8 cellular contexts compared by ENCODE assay signal in the genomic region with DNA sequence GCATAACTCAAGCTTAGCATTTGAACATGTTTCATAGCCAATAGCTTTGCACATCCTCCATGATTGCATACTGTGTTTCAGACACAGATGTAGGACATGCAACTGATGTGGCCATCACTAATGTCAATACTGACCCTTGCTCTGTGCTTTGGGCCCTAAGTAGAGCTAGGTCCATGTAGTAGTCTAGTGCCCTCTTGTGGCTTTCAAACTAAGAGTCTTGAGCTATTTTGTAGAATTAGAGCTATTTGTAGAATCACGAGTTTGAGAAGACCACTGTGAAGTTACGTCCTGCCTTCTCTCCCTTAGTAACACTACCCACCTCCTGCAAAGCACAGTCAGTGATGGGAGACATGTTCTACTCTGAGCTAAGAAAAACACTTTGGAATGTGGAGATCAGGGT.
A peak's percentile ranks its signal among the peaks of the same experiment; 100 is the strongest.
DNase-seq lines count a peak whose midpoint lies in the region; ATAC-seq and TF ChIP-seq lines count a peak whose summit lies in the region.

No MANE protein-coding gene starts in this region.

- peak; percentile 29; the same call in 1 of the 2 replicates for TF ChIP-seq CTCF in RWPE1 (conservative IDR thresholded peaks at IDR 0.05; ENCODE audit: low read depth)
- TF ChIP-seq CTCF in foreskin keratinocyte (conservative IDR thresholded peaks at IDR 0.05): peak; percentile 72
- TF ChIP-seq CTCF in sigmoid colon (IDR thresholded peaks at IDR 0.05): peak in 3 of 4 experiments; percentile 30 to 50 (median 32)

- H3K27me3 ChIP-seq in foreskin keratinocyte (no peaks in the 10 kb centered on the region), sigmoid colon (no peaks in the 10 kb centered on the region)

- TF ChIP-seq EP300 in sigmoid colon (IDR thresholded peaks at IDR 0.05): no peak

- POLR2A ChIA-PET in RWPE1 (lab: Yijun Ruan, JAX; ENCODE audit: low non-redundant PET): no interaction called here

- H3K4me1 ChIP-seq in foreskin keratinocyte (peaks cover 23% of the 10 kb centered on the region), sigmoid colon (peaks cover 0 to 24% (median 12%) of the 10 kb centered on the region in 4 donors)

- no peaks in the 10 kb centered on the region for H3K36me3 ChIP-seq in sigmoid colon

- no peak for TF ChIP-seq POLR2A in sigmoid colon (IDR thresholded peaks at IDR 0.05)

- no peaks in the 10 kb centered on the region for H3K9me3 ChIP-seq in sigmoid colon

- ATAC-seq in foreskin keratinocyte: no peak

- no peak overlapping the region for H3K4me3 ChIP-seq in Jurkat, Clone E6-1 (ENCODE audit: low read length)
- no peak overlapping the region for H3K4me3 ChIP-seq in sigmoid colon

- CTCF ChIA-PET in RWPE1 (lab: Yijun Ruan, JAX): interaction anchor here (0.6 to 1.9 kb wide), 9 partner anchors 8 to 649 kb away, joined by 3 to 11 read pairs (median 3); no protein-coding TSS in a partner anchor

- intact Hi-C loops in sigmoid colon (cut with DNase I): loop anchor here (2.0 to 10.0 kb wide), 2 partner anchors 467 to 549 kb away; no protein-coding TSS in a partner anchor

- no peak overlapping the region for H3K27ac ChIP-seq in RWPE1
- H3K27ac ChIP-seq in foreskin keratinocyte: no peak overlapping the region
- no peak overlapping the region for H3K27ac ChIP-seq in sigmoid colon

- DNase-seq in DMS153 treated with DMSO at 0.1 percent for 48 hours (lab: John Stamatoyannopoulos, UW; ENCODE audit: unreplicated experiment): peak; percentile 51
- peak; percentile 10 for DNase-seq in Jurkat, Clone E6-1 (ENCODE audit: low read depth, low spot score)
- no peak for DNase-seq in RWPE1 (ENCODE audit: low spot score)
- DNase-seq in foreskin keratinocyte: peak in 1 of 2 donors; percentile 42
- DNase-seq in sigmoid colon: no peak
- DNase-seq in NCI-H187 treated with DMSO at 0.1 percent for 48 hours (lab: John Stamatoyannopoulos, UW): no peak
- DNase-seq in GF-D8 (lab: John Stamatoyannopoulos, UW): no peak
- no peak for DNase-seq in mucosa of gallbladder (ENCODE audit: low spot score)

- WGBS in sigmoid colon, 2 donors: 41% methylated on average over 2 of the region's 2 CpGs

Comparison
In these comparisons a context has a peak if more than half of its experiments do, and no peak if none do; other contexts are left out.
1. DNase-seq: peak in DMS153 treated with DMSO at 0.1 percent for 48 hours (single experiment) and Jurkat, Clone E6-1 (single experiment); none in RWPE1 (single experiment), sigmoid colon (single experiment), NCI-H187 treated with DMSO at 0.1 percent for 48 hours (single experiment), GF-D8 (single experiment) and mucosa of gallbladder (single experiment).
2. Peak in every context shown above with its lines, with median percentiles within 50 percentile points of each other: CTCF ChIP-seq.